Comparison of ENCODE assay signal across 8 cellular contexts in the genomic region with DNA sequence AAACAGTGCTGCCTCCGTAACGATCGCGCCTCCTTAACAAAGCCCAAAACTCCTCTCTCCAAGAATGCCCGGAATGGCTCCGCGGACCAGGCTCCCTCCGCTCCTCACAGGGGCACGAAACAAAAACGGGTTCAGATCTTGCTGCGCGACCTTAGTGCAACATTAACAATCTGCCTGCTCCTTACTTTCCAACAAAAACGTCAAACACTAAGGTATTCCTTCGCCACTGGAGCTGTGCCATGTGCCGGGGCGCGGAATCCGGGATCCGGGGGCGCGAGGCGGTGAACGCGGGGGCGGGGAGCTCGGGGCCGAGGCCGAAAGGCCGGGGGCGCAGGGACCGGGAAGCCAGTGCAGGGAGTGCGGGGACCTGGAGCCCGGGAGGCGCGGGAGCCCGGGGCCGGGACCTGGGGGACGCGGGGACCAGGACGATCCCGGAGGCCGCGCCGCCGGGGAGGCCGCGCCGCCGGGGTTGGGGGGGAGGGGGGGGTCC. TPM values are rescaled to one million over a fixed set of nuclear protein-coding genes. Genes with fewer than 3 reads are reported as not detected.
DNase-seq lines count a peak whose midpoint lies in the region; ATAC-seq, FAIRE-seq and TF ChIP-seq lines count a peak whose summit lies in the region.

No MANE protein-coding gene starts in this region.

- H3K4me1 ChIP-seq in ACC112 (ENCODE audit: control insufficient read depth, insufficient read depth, low read length, unreplicated experiment) (peaks cover 6% of the 10 kb centered on the region), pancreas (peaks cover 5 to 19% (median 8%) of the 10 kb centered on the region in 3 donors)

- no peaks in the 10 kb centered on the region for H3K36me3 ChIP-seq in ACC112 (ENCODE audit: insufficient read depth, low read length)
- H3K36me3 ChIP-seq in pancreas: no peaks in the 10 kb centered on the region

- H3K9me3 ChIP-seq in pancreas: no peaks in the 10 kb centered on the region

- no peaks in the 10 kb centered on the region for H3K27me3 ChIP-seq in ACC112 (ENCODE audit: insufficient read depth, low read length)
- no peaks in the 10 kb centered on the region for H3K27me3 ChIP-seq in pancreas

- H3K4me3 ChIP-seq in ACC112 (ENCODE audit: low read depth, low read length): peak overlapping the region; percentile 100
- peak overlapping the region; percentile 84 to 99 (median 91) for H3K4me3 ChIP-seq in pancreas

- peaks cover 14% of the 10 kb centered on the region for H3K4me1 Mint-ChIP-seq in activated T-helper 17 cell treated with anti-CD3 and anti-CD28 coated beads, Interleukin-2, amount 50 U/mL, for 72 hours

- H2AFZ ChIP-seq in ACC112 (ENCODE audit: low read length, unreplicated experiment): peak overlapping the region; percentile 92

- peak overlapping the region; percentile 68 for H3K27ac Mint-ChIP-seq in activated T-helper 17 cell treated with anti-CD3 and anti-CD28 coated beads, Interleukin-2, amount 50 U/mL, for 72 hours

- WGBS in pancreas, 2 donors: 1% methylated on average over 31 to 49 of the region's 49 CpGs

- peaks cover 5% of the 10 kb centered on the region for H3K27me3 Mint-ChIP-seq in activated T-helper 17 cell treated with anti-CD3 and anti-CD28 coated beads, Interleukin-2, amount 50 U/mL, for 72 hours

- DNase-seq in HuH-7 (ENCODE audit: low spot score) (peak; percentile 30), glomerular visceral epithelial cell (ENCODE audit: extremely low spot score) (peak; percentile 24), pancreas (peak; percentile 26 to 75 (median 55)), NCI-H2196 (lab: John Stamatoyannopoulos, UW; ENCODE audit: unreplicated experiment) (no peak)

- ATAC-seq in GM18517 (IDR thresholded peaks at IDR 0.05; ENCODE audit: unreplicated experiment) (peak; percentile 10), pancreas (peak; percentile 12 to 37 (median 20)), HG03097 (IDR thresholded peaks at IDR 0.05; ENCODE audit: low FRiP score, unreplicated experiment) (no peak)
- peak; percentile 42 for ATAC-seq in activated T-helper 17 cell treated with anti-CD3 and anti-CD28 coated beads, Interleukin-2, amount 50 U/mL, for 72 hours (replicated peaks)

- intact Hi-C loops in pancreas (cut with DNase I): no loop called here

- peaks cover 5% of the 10 kb centered on the region for H3K36me3 Mint-ChIP-seq in activated T-helper 17 cell treated with anti-CD3 and anti-CD28 coated beads, Interleukin-2, amount 50 U/mL, for 72 hours (ENCODE audit: low read depth)

- H3K4me3 Mint-ChIP-seq in activated T-helper 17 cell treated with anti-CD3 and anti-CD28 coated beads, Interleukin-2, amount 50 U/mL, for 72 hours: peak overlapping the region; percentile 94

- no peak for FAIRE-seq in pancreas (lab: Jason Lieb, UNC)

- peaks cover 46% of the 10 kb centered on the region for H3K79me2 ChIP-seq in ACC112 (ENCODE audit: control insufficient read depth, insufficient read depth, low read length, unreplicated experiment)

- TF ChIP-seq CTCF in pancreas (IDR thresholded peaks at IDR 0.05): no peak

- H3K27ac ChIP-seq in ACC112 (ENCODE audit: low read depth, low read length) (peak overlapping the region; percentile 59), pancreas (peak overlapping the region; percentile 86 to 93 (median 92))

- no peaks in the 10 kb centered on the region for H3K9me3 Mint-ChIP-seq in activated T-helper 17 cell treated with anti-CD3 and anti-CD28 coated beads, Interleukin-2, amount 50 U/mL, for 72 hours

RNA-seq across cellular contexts. Expression of gene CYFIP1, which starts 0.4 kb away (rescaled TPM):
- total RNA-seq in activated T-helper 17 cell treated with anti-CD3 and anti-CD28 coated beads, Interleukin-2, amount 50 U/mL, for 72 hours: 10 to 100 TPM; 34.3 to 39.5 TPM
- total RNA-seq in pancreas: 10 to 100 TPM; 51.7 to 99.1 (median 66.8) TPM
- 10 to 100 TPM; 21.3 to 29.0 TPM for polyA plus RNA-seq in pancreas

RNA-seq across cellular contexts. Expression of gene TUBGCP5, which starts 59.6 kb away (rescaled TPM):
- 10 to 100 TPM; 11.4 to 18.7 TPM for total RNA-seq in activated T-helper 17 cell treated with anti-CD3 and anti-CD28 coated beads, Interleukin-2, amount 50 U/mL, for 72 hours
- 10 to 100 TPM in 1 of 6 donors, 1 to 10 TPM in 5; 7.0 to 10.4 (median 8.1) TPM for total RNA-seq in pancreas
- polyA plus RNA-seq in pancreas: 1 to 10 TPM; 6.0 to 7.4 TPM
